15 cellular contexts compared by ENCODE assay signal in genomic region chr6:68039641-68040311, GRCh38.
DNase-seq lines count a peak whose midpoint lies in the region; ATAC-seq, FAIRE-seq and TF ChIP-seq lines count a peak whose summit lies in the region.
"Had no signal": no experiment of that assay in that cellular context is flagged by ENCODE, and none has a peak within 500 bp of the region (broad histone marks: within the 10 kb centered on the region; RNA-seq: fewer than 3 reads in every experiment).

No MANE protein-coding gene starts in this region.

- H3K27me3 ChIP-seq in heart left ventricle (no peaks in the 10 kb centered on the region), right atrium auricular region (no peaks in the 10 kb centered on the region), kidney epithelial cell (ENCODE audit: control insufficient read depth, insufficient read depth, low read length) (no peaks in the 10 kb centered on the region), tibial nerve (no peaks in the 10 kb centered on the region), tibial artery (no peaks in the 10 kb centered on the region), small intestine (ENCODE audit: control insufficient read depth in 2 of 2, insufficient read depth in 2 of 2, low read length in 2 of 2) (no peaks in the 10 kb centered on the region)
- H3K27me3 ChIP-seq: foreskin keratinocyte, vagina had no signal

- H3K36me3 Mint-ChIP-seq in chondrocyte (ENCODE audit: low read depth), result no peaks in the 10 kb centered on the region
- H3K36me3 Mint-ChIP-seq: stimulated activated memory B cell treated with anti-CD40 and anti-IgM and Interleukin-4, amounts not matched to agents 10 μg/mL and 1 μg/mL and 100 μg/mL, for 72 hours had no signal

- peaks cover 9% of the 10 kb centered on the region for H3K4me1 Mint-ChIP-seq in chondrocyte (ENCODE audit: low read depth)
- H3K4me1 Mint-ChIP-seq: stimulated activated memory B cell treated with anti-CD40 and anti-IgM and Interleukin-4, amounts not matched to agents 10 μg/mL and 1 μg/mL and 100 μg/mL, for 72 hours had no signal

- H3K9me3 Mint-ChIP-seq in chondrocyte (ENCODE audit: low read depth), result no peaks in the 10 kb centered on the region

- DNase-seq in heart left ventricle (no peak), right atrium auricular region (ENCODE audit: low spot score) (no peak), chondrocyte (ENCODE audit: low spot score) (no peak), kidney epithelial cell (ENCODE audit: low read depth) (no peak), tibial nerve (ENCODE audit: low spot score in 2 of 2) (no peak), tibial artery (no peak), small intestine (no peak)
- DNase-seq: activated CD4-positive, alpha-beta T cell treated with anti-CD3 and anti-CD28 coated beads, Interleukin-2, amount 50 U/mL, for 4 hours; effector CD8-positive, alpha-beta T cell; foreskin keratinocyte; NCI-H1105 had no signal

- H3K9me3 ChIP-seq in heart left ventricle (peaks cover 0 to 4% (median 0%) of the 10 kb centered on the region in 12 donors), right atrium auricular region (no peaks in the 10 kb centered on the region), tibial nerve (no peaks in the 10 kb centered on the region), tibial artery (peaks cover 0 to under 1% (median 0%) of the 10 kb centered on the region in 3 donors), small intestine (ENCODE audit: control insufficient read depth, low read depth) (no peaks in the 10 kb centered on the region)
- H3K9me3 ChIP-seq: vagina had no signal

- TF ChIP-seq POLR2A in heart left ventricle (IDR thresholded peaks at IDR 0.05) (no peak), tibial nerve (IDR thresholded peaks at IDR 0.05) (no peak)

- TF ChIP-seq CTCF in heart left ventricle (IDR thresholded peaks at IDR 0.05) (no peak), right atrium auricular region (IDR thresholded peaks at IDR 0.05) (no peak), chondrocyte (IDR thresholded peaks at IDR 0.05) (no peak), kidney epithelial cell (IDR thresholded peaks at IDR 0.05; ENCODE audit: insufficient read depth, low read length, poor library complexity, severe bottlenecking) (no peak), tibial nerve (IDR thresholded peaks at IDR 0.05) (no peak), tibial artery (IDR thresholded peaks at IDR 0.05) (no peak)

- H3K27me3 Mint-ChIP-seq in chondrocyte (ENCODE audit: low read depth), result peaks cover 12% of the 10 kb centered on the region
- H3K27me3 Mint-ChIP-seq: stimulated activated memory B cell treated with anti-CD40 and anti-IgM and Interleukin-4, amounts not matched to agents 10 μg/mL and 1 μg/mL and 100 μg/mL, for 72 hours had no signal

- TF ChIP-seq EP300 in tibial nerve (IDR thresholded peaks at IDR 0.05), result no peak

- H3K27ac ChIP-seq in heart left ventricle, result peak overlapping the region in 4 of 12 donors; percentile 11 to 48 (median 40)
- H3K27ac ChIP-seq in right atrium auricular region, result no peak overlapping the region
- H3K27ac ChIP-seq in tibial nerve, result peak overlapping the region; percentile 25 to 72 (median 65)
- H3K27ac ChIP-seq in tibial artery, result no peak overlapping the region
- no peak overlapping the region for H3K27ac ChIP-seq in small intestine (ENCODE audit: low read depth in 1 of 2, low read length in 1 of 2)
- H3K27ac ChIP-seq: foreskin keratinocyte, vagina had no signal

- H3K4me1 ChIP-seq in heart left ventricle (no peaks in the 10 kb centered on the region), right atrium auricular region (no peaks in the 10 kb centered on the region), tibial nerve (no peaks in the 10 kb centered on the region), tibial artery (no peaks in the 10 kb centered on the region), small intestine (ENCODE audit: control insufficient read depth in 2 of 2, insufficient read depth in 1 of 2, low read depth in 1 of 2, low read length in 1 of 2) (no peaks in the 10 kb centered on the region)
- H3K4me1 ChIP-seq: foreskin keratinocyte, vagina had no signal

- H3K27ac Mint-ChIP-seq in chondrocyte (ENCODE audit: unreplicated experiment), result no peak overlapping the region
- H3K27ac Mint-ChIP-seq: stimulated activated memory B cell treated with anti-CD40 and anti-IgM and Interleukin-4, amounts not matched to agents 10 μg/mL and 1 μg/mL and 100 μg/mL, for 72 hours had no signal

- H3K36me3 ChIP-seq in heart left ventricle (no peaks in the 10 kb centered on the region), right atrium auricular region (no peaks in the 10 kb centered on the region), kidney epithelial cell (ENCODE audit: control insufficient read depth, insufficient read depth, low read length) (no peaks in the 10 kb centered on the region), tibial nerve (no peaks in the 10 kb centered on the region), tibial artery (no peaks in the 10 kb centered on the region), small intestine (ENCODE audit: control insufficient read depth in 2 of 2, insufficient read depth in 2 of 2, low read length in 2 of 2) (no peaks in the 10 kb centered on the region)
- H3K36me3 ChIP-seq: vagina had no signal

- intact Hi-C loops in heart left ventricle (cut with DNase I) (no loop called here), tibial artery (cut with DNase I; ENCODE audit: low total_unique reads) (no loop called here)

- peak overlapping the region; percentile 17 for H3K4me3 Mint-ChIP-seq in chondrocyte (ENCODE audit: unreplicated experiment)

- no peak for FAIRE-seq in small intestine (lab: Jason Lieb, UNC)
- FAIRE-seq: keratinocyte had no signal

- peak overlapping the region in 7 of 12 donors; percentile 19 to 54 (median 36) for H3K4me3 ChIP-seq in heart left ventricle
- peak overlapping the region in 1 of 2 donors; percentile 28 for H3K4me3 ChIP-seq in right atrium auricular region
- peak overlapping the region; percentile 40 for H3K4me3 ChIP-seq in kidney epithelial cell (ENCODE audit: low read depth, low read length)
- peak overlapping the region in 3 of 4 donors; percentile 4 to 35 (median 18) for H3K4me3 ChIP-seq in tibial nerve
- H3K4me3 ChIP-seq in tibial artery, result peak overlapping the region in 1 of 2 donors; percentile 16
- no peak overlapping the region for H3K4me3 ChIP-seq in small intestine (ENCODE audit: low read depth in 1 of 2, low read length in 2 of 2)

- 25 to 26% (median 25%) methylated on average over 5 of the region's 5 CpGs for WGBS in heart left ventricle, 4 donors
- 20 to 41% methylated on average over 4 of the region's 5 CpGs for WGBS in tibial nerve, 2 donors
- 37 to 38% (median 37%) methylated on average over 5 of the region's 5 CpGs for WGBS in small intestine, 3 donors

- no peak for ATAC-seq in heart left ventricle
- no peak for ATAC-seq in GM19035 (IDR thresholded peaks at IDR 0.05; ENCODE audit: unreplicated experiment)
- ATAC-seq: foreskin keratinocyte; stimulated activated memory B cell treated with anti-CD40 and anti-IgM and Interleukin-4, amounts not matched to agents 10 μg/mL and 1 μg/mL and 100 μg/mL, for 72 hours had no signal

Comparison
In these comparisons a context has a peak if more than half of its experiments do, and no peak if none do; other contexts are left out.
1. H3K27ac ChIP-seq: peak in tibial nerve (4 of 4); none in right atrium auricular region (0 of 2), tibial artery (0 of 2) and small intestine (0 of 2).
2. H3K4me3 ChIP-seq: peak in heart left ventricle (7 of 12), kidney epithelial cell (single experiment) and tibial nerve (3 of 4); none in small intestine (0 of 2).